12 cellular contexts compared by ENCODE assay signal in genomic region chr11:62715150-62716130, GRCh38. TPM values are rescaled to one million over a fixed set of nuclear protein-coding genes. Genes with fewer than 3 reads are reported as not detected.
A peak's percentile ranks its signal among the peaks of the same experiment; 100 is the strongest.
DNase-seq lines count a peak whose midpoint lies in the region; ATAC-seq and TF ChIP-seq lines count a peak whose summit lies in the region.
"Had no signal": no experiment of that assay in that cellular context is flagged by ENCODE, and none has a peak within 500 bp of the region (broad histone marks: within the 10 kb centered on the region; RNA-seq: fewer than 3 reads in every experiment).

No MANE protein-coding gene starts in this region.

- H3K79me1 ChIP-seq in H9 (ENCODE audit: insufficient read depth, low read depth, low read length, poor library complexity, severe bottlenecking), result peaks cover 2% of the 10 kb centered on the region

- TF ChIP-seq CTCF in H9 (conservative IDR thresholded peaks at IDR 0.05), result peak; percentile 23; the same call in 1 of the 3 replicates

- no peak overlapping the region for H4K8ac ChIP-seq in H9 (replicated peaks; ENCODE audit: insufficient read length, low read depth, low read length)

- no peaks in the 10 kb centered on the region for H3K9me3 Mint-ChIP-seq in T-helper 2 cell treated with Interferon-gamma antibody and Interleukin-4, amounts not matched to agents 5 μg/mL and 100 μg/mL, for 36 hours
- no peaks in the 10 kb centered on the region for H3K9me3 Mint-ChIP-seq in H9
- no peaks in the 10 kb centered on the region for H3K9me3 Mint-ChIP-seq in activated naive CD8-positive, alpha-beta T cell treated with anti-CD3 and anti-CD28 coated beads for 36 hours
- H3K9me3 Mint-ChIP-seq in natural killer cell treated with Interleukin-12 subunit alpha and Interleukin-12 subunit beta and Interleukin-15 and Interleukin-18, amount 100 ng/mL, for 72 hours, result no peaks in the 10 kb centered on the region

- no peak overlapping the region for H2AFZ ChIP-seq in H9 (ENCODE audit: low read length)

- H3K4me1 Mint-ChIP-seq in T-helper 2 cell treated with Interferon-gamma antibody and Interleukin-4, amounts not matched to agents 5 μg/mL and 100 μg/mL, for 36 hours (ENCODE audit: low read depth), result peaks cover 50% of the 10 kb centered on the region
- peaks cover 12 to 37% of the 10 kb centered on the region in 2 experiments; a peak in 3 of 4 replicates for H3K4me1 Mint-ChIP-seq in H9
- peaks cover 49% of the 10 kb centered on the region for H3K4me1 Mint-ChIP-seq in activated naive CD8-positive, alpha-beta T cell treated with anti-CD3 and anti-CD28 coated beads for 36 hours
- H3K4me1 Mint-ChIP-seq in natural killer cell treated with Interleukin-12 subunit alpha and Interleukin-12 subunit beta and Interleukin-15 and Interleukin-18, amount 100 ng/mL, for 72 hours (ENCODE audit: low read depth in 2 of 2), result peaks cover 31 to 38% of the 10 kb centered on the region in 2 donors

- no peaks in the 10 kb centered on the region for H3K23me2 ChIP-seq in H9 (ENCODE audit: insufficient read length, low read depth, low read length, poor library complexity, severe bottlenecking)

- no peaks in the 10 kb centered on the region for H3K27me3 Mint-ChIP-seq in T-helper 2 cell treated with Interferon-gamma antibody and Interleukin-4, amounts not matched to agents 5 μg/mL and 100 μg/mL, for 36 hours (ENCODE audit: low read depth)
- no peaks in the 10 kb centered on the region for H3K27me3 Mint-ChIP-seq in H9 (ENCODE audit: low read depth)
- no peaks in the 10 kb centered on the region for H3K27me3 Mint-ChIP-seq in activated naive CD8-positive, alpha-beta T cell treated with anti-CD3 and anti-CD28 coated beads for 36 hours
- no peaks in the 10 kb centered on the region for H3K27me3 Mint-ChIP-seq in natural killer cell treated with Interleukin-12 subunit alpha and Interleukin-12 subunit beta and Interleukin-15 and Interleukin-18, amount 100 ng/mL, for 72 hours

- DNase-seq in T-helper 2 cell treated with Interferon-gamma antibody and Interleukin-4, amounts not matched to agents 5 μg/mL and 100 μg/mL, for 36 hours (ENCODE audit: low spot score), result no peak
- DNase-seq in T-helper 2 cell (no peak), H9 (no peak), hypothalamus (lab: John Stamatoyannopoulos, UW) (no peak)
- DNase-seq in activated naive CD8-positive, alpha-beta T cell treated with anti-CD3 and anti-CD28 coated beads for 36 hours, result no peak
- no peak for DNase-seq in natural killer cell treated with Interleukin-12 subunit alpha and Interleukin-12 subunit beta and Interleukin-15 and Interleukin-18, amount 100 ng/mL, for 72 hours (ENCODE audit: low spot score)
- DNase-seq: anterior cingulate cortex; NCI-H2107; stimulated activated CD4-positive, alpha-beta T cell treated with anti-CD3 and anti-CD28 coated beads, Interleukin-4, amount 100 ng/mL, for 24 hours had no signal

- no peak overlapping the region for H3K27ac ChIP-seq in H9 (ENCODE audit: insufficient read length, low read depth, low read length)

- H2AK5ac ChIP-seq in H9 (ENCODE audit: insufficient read length, low read length), result no peak overlapping the region

- no peak overlapping the region for H3K9ac ChIP-seq in H9 (ENCODE audit: extremely low read depth, insufficient read length, low read length)

- peak overlapping the region; percentile 17 for H3K4me3 Mint-ChIP-seq in T-helper 2 cell treated with Interferon-gamma antibody and Interleukin-4, amounts not matched to agents 5 μg/mL and 100 μg/mL, for 36 hours
- H3K4me3 Mint-ChIP-seq in H9, result no peak overlapping the region; a peak in 1 of 5 replicates
- H3K4me3 Mint-ChIP-seq in activated naive CD8-positive, alpha-beta T cell treated with anti-CD3 and anti-CD28 coated beads for 36 hours, result no peak overlapping the region
- H3K4me3 Mint-ChIP-seq in natural killer cell treated with Interleukin-12 subunit alpha and Interleukin-12 subunit beta and Interleukin-15 and Interleukin-18, amount 100 ng/mL, for 72 hours, result no peak overlapping the region

- no peak overlapping the region for H3T11ph ChIP-seq in H9 (ENCODE audit: low read length)

- H3K36me3 Mint-ChIP-seq in T-helper 2 cell treated with Interferon-gamma antibody and Interleukin-4, amounts not matched to agents 5 μg/mL and 100 μg/mL, for 36 hours (ENCODE audit: low read depth), result peaks cover 83% of the 10 kb centered on the region
- peaks cover 58 to 95% (median 92%) of the 10 kb centered on the region in 3 experiments; a peak in 6 of 7 replicates for H3K36me3 Mint-ChIP-seq in H9 (ENCODE audit: insufficient read depth in 1 of 3, low read depth in 3 of 3)
- H3K36me3 Mint-ChIP-seq in activated naive CD8-positive, alpha-beta T cell treated with anti-CD3 and anti-CD28 coated beads for 36 hours, result peaks cover 53% of the 10 kb centered on the region
- peaks cover 46% of the 10 kb centered on the region for H3K36me3 Mint-ChIP-seq in natural killer cell treated with Interleukin-12 subunit alpha and Interleukin-12 subunit beta and Interleukin-15 and Interleukin-18, amount 100 ng/mL, for 72 hours

- no peak overlapping the region for H2BK15ac ChIP-seq in H9 (ENCODE audit: low read depth, low read length)

- H3K9me3 ChIP-seq in H9 (ENCODE audit: control insufficient read depth, low read depth, low read length), result no peaks in the 10 kb centered on the region

- H3K4me1 ChIP-seq in H9 (ENCODE audit: insufficient read depth, low read length), result no peaks in the 10 kb centered on the region; the same call in 1 of the 2 replicates

- no peak overlapping the region for H3K56ac ChIP-seq in H9 (ENCODE audit: insufficient read length, low read depth, low read length)

- H3K14ac ChIP-seq in H9 (ENCODE audit: insufficient read depth, low read length), result no peak overlapping the region

- no peaks in the 10 kb centered on the region for H3K27me3 ChIP-seq in H9 (ENCODE audit: insufficient read depth, low read length)

- H4K5ac ChIP-seq in H9 (ENCODE audit: insufficient read length, low read depth, low read length), result no peak overlapping the region

- peak overlapping the region; percentile 63 for H3K27ac Mint-ChIP-seq in T-helper 2 cell treated with Interferon-gamma antibody and Interleukin-4, amounts not matched to agents 5 μg/mL and 100 μg/mL, for 36 hours
- peak overlapping the region in 2 of 3 experiments; percentile 11 to 78; a peak in 3 of 7 replicates for H3K27ac Mint-ChIP-seq in H9
- H3K27ac Mint-ChIP-seq in activated naive CD8-positive, alpha-beta T cell treated with anti-CD3 and anti-CD28 coated beads for 36 hours, result peak overlapping the region; percentile 34
- H3K27ac Mint-ChIP-seq in natural killer cell treated with Interleukin-12 subunit alpha and Interleukin-12 subunit beta and Interleukin-15 and Interleukin-18, amount 100 ng/mL, for 72 hours, result peak overlapping the region; percentile 23 to 92

- no peaks in the 10 kb centered on the region for H4K20me1 ChIP-seq in H9 (ENCODE audit: control insufficient read depth, insufficient read depth, insufficient read length)

- no peak overlapping the region for H3K18ac ChIP-seq in H9 (ENCODE audit: insufficient read length, low read depth, low read length)

- no peak overlapping the region for H2BK5ac ChIP-seq in H9 (ENCODE audit: insufficient read length, low read length)

- ATAC-seq in natural killer cell treated with Interleukin-12 subunit alpha and Interleukin-12 subunit beta and Interleukin-15 and Interleukin-18, amount 100 ng/mL, for 72 hours, result no peak
- no peak for ATAC-seq in HG03135 (IDR thresholded peaks at IDR 0.05; ENCODE audit: unreplicated experiment)
- no peak for ATAC-seq in HG03469 (IDR thresholded peaks at IDR 0.05; ENCODE audit: unreplicated experiment)

- no peak overlapping the region for H4K91ac ChIP-seq in H9 (ENCODE audit: insufficient read length, low read depth, low read length)

- H2BK120ac ChIP-seq in H9 (ENCODE audit: low read depth, low read length, poor library complexity, severe bottlenecking), result no peak overlapping the region

- no peak overlapping the region for H2BK20ac ChIP-seq in H9 (ENCODE audit: low read depth, low read length, poor library complexity, severe bottlenecking)

- no peaks in the 10 kb centered on the region for H3K79me2 ChIP-seq in H9 (ENCODE audit: insufficient read depth, low read length)

- H3K4me2 ChIP-seq in H9 (ENCODE audit: insufficient read depth, insufficient read length, low read length), result no peak overlapping the region

- H2BK12ac ChIP-seq in H9 (ENCODE audit: insufficient read length, low read depth, low read length), result no peak overlapping the region

- no CpG with 5 or more reads among the region's 24 CpGs for WGBS in H9 (ENCODE audit: extremely low coverage, insufficient read length, low lambda C conversion rate)

- no peak overlapping the region for H3K4ac ChIP-seq in H9 (ENCODE audit: low read depth, low read length)

- H3K23ac ChIP-seq in H9 (ENCODE audit: insufficient read length, low read depth, low read length), result no peak overlapping the region

RNA-seq across cellular contexts. Expression of gene GNG3, which starts 8.0 kb away (rescaled TPM):
- total RNA-seq in H9 (2021), result 3.2 and 3.4 TPM in 2 replicates
- total RNA-seq in activated naive CD8-positive, alpha-beta T cell treated with anti-CD3 and anti-CD28 coated beads for 36 hours, result not detected
- total RNA-seq in natural killer cell treated with Interleukin-12 subunit alpha and Interleukin-12 subunit beta and Interleukin-15 and Interleukin-18, amount 100 ng/mL, for 72 hours, result not detected
- total RNA-seq: HT1080 had no signal

RNA-seq across cellular contexts. Expression of gene BSCL2, which starts 8.2 kb away (rescaled TPM):
- total RNA-seq in H9 (2021), result 68.4 and 77.4 TPM in 2 replicates
- 10 to 100 TPM; 22.7 to 23.7 TPM for total RNA-seq in activated naive CD8-positive, alpha-beta T cell treated with anti-CD3 and anti-CD28 coated beads for 36 hours
- 10 to 100 TPM; 18.7 to 38.3 TPM for total RNA-seq in natural killer cell treated with Interleukin-12 subunit alpha and Interleukin-12 subunit beta and Interleukin-15 and Interleukin-18, amount 100 ng/mL, for 72 hours

RNA-seq across cellular contexts. Expression of gene HNRNPUL2, which starts 11.8 kb away (rescaled TPM):
- 40.6 and 43.5 TPM in 2 replicates for total RNA-seq in H9 (2021)
- total RNA-seq in activated naive CD8-positive, alpha-beta T cell treated with anti-CD3 and anti-CD28 coated beads for 36 hours, result 10 to 100 TPM; 54.4 to 56.3 TPM
- total RNA-seq in natural killer cell treated with Interleukin-12 subunit alpha and Interleukin-12 subunit beta and Interleukin-15 and Interleukin-18, amount 100 ng/mL, for 72 hours, result 10 to 100 TPM; 54.6 to 55.5 TPM

RNA-seq across cellular contexts. Expression of gene TTC9C, which starts 12.8 kb away (rescaled TPM):
- 31.6 and 33.4 TPM in 2 replicates for total RNA-seq in H9 (2021)
- total RNA-seq in activated naive CD8-positive, alpha-beta T cell treated with anti-CD3 and anti-CD28 coated beads for 36 hours, result 10 to 100 TPM; 29.3 to 33.4 TPM
- total RNA-seq in natural killer cell treated with Interleukin-12 subunit alpha and Interleukin-12 subunit beta and Interleukin-15 and Interleukin-18, amount 100 ng/mL, for 72 hours, result 10 to 100 TPM; 36.8 to 39.4 TPM

RNA-seq across cellular contexts. Expression of gene LRRN4CL, which starts 26.1 kb away (rescaled TPM):
- total RNA-seq in H9 (2021), result 0.59 and 0.79 TPM in 2 replicates
- under 1 TPM; 0.16 to 0.21 TPM for total RNA-seq in activated naive CD8-positive, alpha-beta T cell treated with anti-CD3 and anti-CD28 coated beads for 36 hours
- under 1 TPM; 0.36 to 0.52 TPM for total RNA-seq in natural killer cell treated with Interleukin-12 subunit alpha and Interleukin-12 subunit beta and Interleukin-15 and Interleukin-18, amount 100 ng/mL, for 72 hours
